18 cellular contexts compared by ENCODE assay signal in genomic region chr5:16983022-16983639, GRCh38. TPM values are rescaled to one million over a fixed set of nuclear protein-coding genes. Genes with fewer than 3 reads are reported as not detected.
DNase-seq lines count a peak whose midpoint lies in the region; ATAC-seq, FAIRE-seq and TF ChIP-seq lines count a peak whose summit lies in the region.
"Had no signal": no experiment of that assay in that cellular context is flagged by ENCODE, and none has a peak within 500 bp of the region (broad histone marks: within the 10 kb centered on the region; RNA-seq: fewer than 3 reads in every experiment).

No MANE protein-coding gene starts in this region.

- H3K27me3 ChIP-seq in IMR-90 (ENCODE audit: control insufficient read depth, insufficient read depth, low read length) (no peaks in the 10 kb centered on the region), endothelial cell of umbilical vein (ENCODE audit: control insufficient read depth in 2 of 2, insufficient read depth in 2 of 2, low read length in 2 of 2) (no peaks in the 10 kb centered on the region), right lobe of liver (no peaks in the 10 kb centered on the region), testis (no peaks in the 10 kb centered on the region), upper lobe of right lung (no peaks in the 10 kb centered on the region)

- FAIRE-seq in endothelial cell of umbilical vein (lab: Jason Lieb, UNC), result peak; percentile 73

- H4K20me1 ChIP-seq in IMR-90 (ENCODE audit: insufficient read depth, low read length) (no peaks in the 10 kb centered on the region), endothelial cell of umbilical vein (replicated peaks; ENCODE audit: control insufficient read depth, extremely low read depth, insufficient read depth, low read length) (no peaks in the 10 kb centered on the region)

- CTCF ChIA-PET in IMR-90 (lab: Yijun Ruan, JAX), result interaction anchor here (0.6 to 1.0 kb wide), 4 partner anchors 19 to 294 kb away, joined by 3 to 5 read pairs (median 4); no protein-coding TSS in a partner anchor
- CTCF ChIA-PET in endothelial cell of umbilical vein (lab: Charles Lee), result interaction anchor here (0.7 to 1.8 kb wide), 4 partner anchors 9 to 150 kb away, joined by 3 to 7 read pairs (median 4); no protein-coding TSS in a partner anchor
- CTCF ChIA-PET in activated CD4-positive, alpha-beta memory T cell treated with anti-CD3 and anti-CD28 coated beads, Interleukin-2, amount 10 ng/mL, durations not matched to agents 7 days and 5 days (lab: Charles Lee), result no interaction called here

- H4K8ac ChIP-seq in IMR-90 (ENCODE audit: low read depth in 2 of 2, low read length in 2 of 2), result no peak overlapping the region; a peak in 1 of 4 replicates

- H3K9me3 ChIP-seq in IMR-90 (ENCODE audit: control insufficient read depth, insufficient read depth, low read length), result 0 out of 2 replicates have a peak, but pooled peaks cover 2% of the 10 kb centered on the region
- no peaks in the 10 kb centered on the region for H3K9me3 ChIP-seq in endothelial cell of umbilical vein (replicated peaks; ENCODE audit: control insufficient read depth, insufficient read depth, low read length)
- H3K9me3 ChIP-seq in right lobe of liver, result no peaks in the 10 kb centered on the region
- H3K9me3 ChIP-seq in testis, result no peaks in the 10 kb centered on the region
- H3K9me3 ChIP-seq in upper lobe of right lung, result no peaks in the 10 kb centered on the region
- H3K9me3 ChIP-seq: HAP-1, SK-N-SH had no signal

- no peaks in the 10 kb centered on the region for H3K9me1 ChIP-seq in IMR-90 (ENCODE audit: insufficient read depth, low read length)
- H3K9me1 ChIP-seq in endothelial cell of umbilical vein (replicated peaks; ENCODE audit: control insufficient read depth, extremely low read depth, insufficient read depth, low read length), result no peaks in the 10 kb centered on the region

- no peaks in the 10 kb centered on the region for H3K4me1 Mint-ChIP-seq in activated CD4-positive, alpha-beta memory T cell treated with anti-CD3 and anti-CD28 coated beads, Interleukin-2, amount 10 ng/mL, durations not matched to agents 7 days and 5 days
- H3K4me1 Mint-ChIP-seq: activated T-helper 17 cell treated with anti-CD3 and anti-CD28 coated beads, Interleukin-2, amount 50 U/mL, for 72 hours; B cell had no signal

- TF ChIP-seq CTCF in IMR-90 (conservative IDR thresholded peaks at IDR 0.05; ENCODE audit: low read depth, low read length), result no peak
- TF ChIP-seq CTCF in endothelial cell of umbilical vein (IDR thresholded peaks at IDR 0.05; ENCODE audit: extremely low read depth in 1 of 2, insufficient read depth in 1 of 2, low read depth in 1 of 2, low read length in 2 of 2), result no peak
- no peak for TF ChIP-seq CTCF in right lobe of liver (IDR thresholded peaks at IDR 0.05)
- no peak for TF ChIP-seq CTCF in testis (IDR thresholded peaks at IDR 0.05)
- no peak for TF ChIP-seq CTCF in upper lobe of right lung (IDR thresholded peaks at IDR 0.05)

- no peaks in the 10 kb centered on the region for H3K4me1 ChIP-seq in IMR-90 (ENCODE audit: control insufficient read depth, insufficient read depth, low read length)
- peaks cover 15% of the 10 kb centered on the region for H3K4me1 ChIP-seq in endothelial cell of umbilical vein (ENCODE audit: control insufficient read depth, extremely low read depth, insufficient read depth, low read length)
- no peaks in the 10 kb centered on the region for H3K4me1 ChIP-seq in right lobe of liver
- H3K4me1 ChIP-seq in testis, result peaks cover 12% of the 10 kb centered on the region
- no peaks in the 10 kb centered on the region for H3K4me1 ChIP-seq in upper lobe of right lung

- H3K23ac ChIP-seq in IMR-90 (ENCODE audit: low read depth, low read length), result no peak overlapping the region; the same call in 1 of the 2 replicates

- no peak overlapping the region for H3K27ac ChIP-seq in IMR-90 (ENCODE audit: insufficient read depth, low read length)
- no peak overlapping the region for H3K27ac ChIP-seq in endothelial cell of umbilical vein (ENCODE audit: insufficient read depth, low read depth, low read length)
- no peak overlapping the region for H3K27ac ChIP-seq in right lobe of liver
- peak overlapping the region; percentile 44 to 70 for H3K27ac ChIP-seq in testis
- H3K27ac ChIP-seq in upper lobe of right lung, result no peak overlapping the region
- H3K27ac ChIP-seq: KMS-11 had no signal

- 0 out of 3 replicates have a peak overlapping the region, but pooled peaks have one; percentile 43 for H2BK15ac ChIP-seq in IMR-90 (ENCODE audit: low read depth, low read length)

- H3K36me3 ChIP-seq in IMR-90 (ENCODE audit: control insufficient read depth, insufficient read depth, low read length) (no peaks in the 10 kb centered on the region), endothelial cell of umbilical vein (ENCODE audit: control insufficient read depth in 2 of 2, extremely low read depth in 1 of 2, insufficient read depth in 2 of 2, low read length in 2 of 2) (no peaks in the 10 kb centered on the region), right lobe of liver (no peaks in the 10 kb centered on the region), testis (ENCODE audit: low read depth, missing control alignments) (no peaks in the 10 kb centered on the region), upper lobe of right lung (no peaks in the 10 kb centered on the region)
- H3K36me3 ChIP-seq: HAP-1 had no signal

- ATAC-seq in IMR-90 (ENCODE audit: low read depth), result no peak
- peak in 3 of 4 donors; percentile 46 to 61 (median 50) for ATAC-seq in right lobe of liver
- no peak for ATAC-seq in upper lobe of right lung
- ATAC-seq: activated T-helper 17 cell treated with anti-CD3 and anti-CD28 coated beads, Interleukin-2, amount 50 U/mL, for 72 hours had no signal

- H3K4me2 ChIP-seq in IMR-90 (ENCODE audit: low read depth, low read length), result no peak overlapping the region
- peak overlapping the region; percentile 67 for H3K4me2 ChIP-seq in endothelial cell of umbilical vein (ENCODE audit: insufficient read depth, low read length)
- H3K4me2 ChIP-seq: KMS-11, SK-N-SH had no signal

- H3K4me3 Mint-ChIP-seq in activated CD4-positive, alpha-beta memory T cell treated with anti-CD3 and anti-CD28 coated beads, Interleukin-2, amount 10 ng/mL, durations not matched to agents 7 days and 5 days, result no peak overlapping the region
- H3K4me3 Mint-ChIP-seq: activated T-helper 17 cell treated with anti-CD3 and anti-CD28 coated beads, Interleukin-2, amount 50 U/mL, for 72 hours; B cell had no signal

- POLR2A ChIA-PET in IMR-90 (lab: Charles Lee; ENCODE audit: unreplicated experiment), result no interaction called here
- POLR2A ChIA-PET in endothelial cell of umbilical vein (lab: Charles Lee), result interaction anchor here (1.5 kb wide), 1 partner anchor 9 kb away, joined by 8 read pairs; no protein-coding TSS in a partner anchor
- POLR2A ChIA-PET in activated CD4-positive, alpha-beta memory T cell treated with anti-CD3 and anti-CD28 coated beads, Interleukin-2, amount 10 ng/mL, durations not matched to agents 7 days and 5 days (lab: Charles Lee), result no interaction called here

- no peaks in the 10 kb centered on the region for H3K79me2 ChIP-seq in endothelial cell of umbilical vein (ENCODE audit: control insufficient read depth, insufficient read depth, low read length)

- no peak overlapping the region for H2BK120ac ChIP-seq in IMR-90 (ENCODE audit: low read depth, low read length)

- DNase-seq in IMR-90, result no peak
- DNase-seq in endothelial cell of umbilical vein (ENCODE audit: low read depth, low spot score), result peak; percentile 75
- DNase-seq in right lobe of liver, result no peak
- DNase-seq in testis, result peak; percentile 83
- no peak for DNase-seq in upper lobe of right lung
- DNase-seq in NCI-H69 (lab: John Stamatoyannopoulos, UW), result no peak
- no peak for DNase-seq in activated CD4-positive, alpha-beta memory T cell treated with anti-CD3 and anti-CD28 coated beads, Interleukin-2, amount 10 ng/mL, durations not matched to agents 7 days and 5 days
- DNase-seq: central memory CD4-positive, alpha-beta T cell; GDM1; NCI-H774; occipital lobe; SK-N-SH; stimulated activated CD4-positive, alpha-beta T cell treated with anti-CD3 and anti-CD28 coated beads, Interleukin-4, amount 100 ng/mL, for 24 hours; T1000 had no signal

- WGBS in IMR-90 (ENCODE audit: extremely low coverage in 2 of 2, insufficient read length in 1 of 2), 2 experiments, result 90% methylated on average over 7 of the region's 9 CpGs; no CpG with 5 or more reads in 1 of the 2 experiments
- WGBS in right lobe of liver (ENCODE audit: insufficient coverage, low coverage, low lambda C conversion rate, missing lambda C conversion rate), result 40% methylated on average over 9 of the region's 9 CpGs
- WGBS in testis, 2 donors, result 21 to 27% methylated on average over 9 of the region's 9 CpGs

- H2BK20ac ChIP-seq in IMR-90 (ENCODE audit: low read depth, low read length), result peak overlapping the region; percentile 26; the same call in 1 of the 2 replicates

- H3K4ac ChIP-seq in IMR-90 (ENCODE audit: low read depth, low read length), result 0 out of 2 replicates have a peak overlapping the region, but pooled peaks have one; percentile 38

- H2AK5ac ChIP-seq in IMR-90 (ENCODE audit: low read depth, low read length), result peak overlapping the region; percentile 64; the same call in 1 of the 2 replicates

- H2BK5ac ChIP-seq in IMR-90 (ENCODE audit: low read depth, low read length, poor library complexity, severe bottlenecking), result no peak overlapping the region

- peaks cover 10% of the 10 kb centered on the region for H3K9me3 Mint-ChIP-seq in activated CD4-positive, alpha-beta memory T cell treated with anti-CD3 and anti-CD28 coated beads, Interleukin-2, amount 10 ng/mL, durations not matched to agents 7 days and 5 days
- H3K9me3 Mint-ChIP-seq: activated T-helper 17 cell treated with anti-CD3 and anti-CD28 coated beads, Interleukin-2, amount 50 U/mL, for 72 hours had no signal

- no TSS peak for BruUV-seq in IMR-90 (replicated peaks; lab: Mats Ljungman, UMichigan)
- no TSS peak for BruUV-seq in endothelial cell of umbilical vein (replicated peaks; lab: Mats Ljungman, UMichigan)

- peak overlapping the region; percentile 81 for H2AFZ ChIP-seq in IMR-90 (replicated peaks; ENCODE audit: low read length, poor library complexity)
- H2AFZ ChIP-seq in endothelial cell of umbilical vein (ENCODE audit: low read depth, low read length), result peak overlapping the region; percentile 90

- intact Hi-C loops in IMR-90 (cut with micrococcal nuclease), result no loop called here
- intact Hi-C loops in endothelial cell of umbilical vein (cut with micrococcal nuclease), result loop anchor here (1.0 to 2.0 kb wide), 2 partner anchors 9 to 46 kb away; partner anchors contain the start of gene MYO10
- intact Hi-C loops in right lobe of liver (cut with DNase I), result no loop called here
- intact Hi-C loops in testis (cut with DNase I; ENCODE audit: low total_unique reads), result no loop called here
- intact Hi-C loops in upper lobe of right lung (cut with DNase I), result no loop called here

- H3K9ac ChIP-seq in IMR-90 (ENCODE audit: low read depth, low read length), result no peak overlapping the region
- H3K9ac ChIP-seq in endothelial cell of umbilical vein (replicated peaks; ENCODE audit: extremely low read depth, insufficient read depth, low read length), result no peak overlapping the region
- H3K9ac ChIP-seq: KMS-11, SK-N-SH had no signal

- H3K79me1 ChIP-seq in IMR-90 (ENCODE audit: low read depth in 1 of 2, low read length in 2 of 2), result no peaks in the 10 kb centered on the region

- H3K56ac ChIP-seq in IMR-90 (ENCODE audit: extremely low read depth, insufficient read depth, low read length), result no peak overlapping the region

- no peak overlapping the region for H2AK9ac ChIP-seq in IMR-90 (replicated peaks; ENCODE audit: low read depth, low read length, poor library complexity)

- TF ChIP-seq POLR2A in IMR-90 (IDR thresholded peaks at IDR 0.05; ENCODE audit: low read depth, low read length) (no peak), endothelial cell of umbilical vein (IDR thresholded peaks at IDR 0.05; ENCODE audit: low read depth, low read length) (no peak), right lobe of liver (IDR thresholded peaks at IDR 0.05) (no peak), testis (IDR thresholded peaks at IDR 0.05) (no peak)

- no peak overlapping the region for H4K5ac ChIP-seq in IMR-90 (ENCODE audit: low read depth, low read length)

- no peak overlapping the region for H3K18ac ChIP-seq in IMR-90 (ENCODE audit: low read depth, low read length)

- H3K27me3 Mint-ChIP-seq in activated CD4-positive, alpha-beta memory T cell treated with anti-CD3 and anti-CD28 coated beads, Interleukin-2, amount 10 ng/mL, durations not matched to agents 7 days and 5 days, result no peaks in the 10 kb centered on the region
- H3K27me3 Mint-ChIP-seq: activated T-helper 17 cell treated with anti-CD3 and anti-CD28 coated beads, Interleukin-2, amount 50 U/mL, for 72 hours had no signal

- in situ Hi-C loops in IMR-90 (cut with MboI; ENCODE audit: low sequenced_read_pairs), result no loop called here

- H4K91ac ChIP-seq in IMR-90 (ENCODE audit: insufficient read depth, low read depth, low read length), result no peak overlapping the region

- H3K4me3 ChIP-seq in IMR-90 (ENCODE audit: insufficient read depth, low read depth, low read length), result no peak overlapping the region
- H3K4me3 ChIP-seq in endothelial cell of umbilical vein (replicated peaks in 1 of 3; ENCODE audit: insufficient read depth in 1 of 3, low read depth in 1 of 3, low read length in 3 of 3), result no peak overlapping the region
- H3K4me3 ChIP-seq in right lobe of liver, result no peak overlapping the region
- H3K4me3 ChIP-seq in testis, result no peak overlapping the region
- no peak overlapping the region for H3K4me3 ChIP-seq in upper lobe of right lung
- H3K4me3 ChIP-seq: HAP-1 had no signal

- no peak for TF ChIP-seq RAD21 in IMR-90 (IDR thresholded peaks at IDR 0.05; ENCODE audit: low read length)

- dilution Hi-C loops in IMR-90 (cut with HindIII; ENCODE audit: low sequenced_read_pairs, unreplicated experiment) (no loop called here), endothelial cell of umbilical vein (cut with MboI; ENCODE audit: extremely low pct_ligation_motif_present, low sequenced_read_pairs) (no loop called here)

- no peaks in the 10 kb centered on the region for H3K36me3 Mint-ChIP-seq in activated CD4-positive, alpha-beta memory T cell treated with anti-CD3 and anti-CD28 coated beads, Interleukin-2, amount 10 ng/mL, durations not matched to agents 7 days and 5 days (ENCODE audit: low read depth)

- H3K14ac ChIP-seq in IMR-90 (replicated peaks; ENCODE audit: low read depth, low read length), result 0 out of 2 replicates have a peak overlapping the region, but pooled peaks have one; percentile 6

- no peak overlapping the region for H3K27ac Mint-ChIP-seq in activated CD4-positive, alpha-beta memory T cell treated with anti-CD3 and anti-CD28 coated beads, Interleukin-2, amount 10 ng/mL, durations not matched to agents 7 days and 5 days
- H3K27ac Mint-ChIP-seq: activated T-helper 17 cell treated with anti-CD3 and anti-CD28 coated beads, Interleukin-2, amount 50 U/mL, for 72 hours; B cell had no signal

RNA-seq across cellular contexts. Expression of gene MYO10, which starts 47.0 kb away (rescaled TPM):
- total RNA-seq in IMR-90 (2012; rRNA removed), result 93.0 and 115 TPM in 2 replicates
- polyA plus RNA-seq in IMR-90 (2012; rRNA removed), result 39.9 and 41.9 TPM in 2 replicates
- 30.6 and 53.6 TPM in 2 replicates for polyA plus RNA-seq in IMR-90 (2012; cell fraction: cytosol; rRNA removed)
- polyA plus RNA-seq in IMR-90 (2012; cell fraction: nucleus; rRNA removed; ENCODE audit: low replicate concordance), result 35.4 and 54.4 TPM in 2 replicates
- 144 and 148 TPM in 2 replicates for total RNA-seq in endothelial cell of umbilical vein
- 20.1 and 36.0 TPM in 2 replicates for polyA plus RNA-seq in endothelial cell of umbilical vein
- 37.7 and 42.0 TPM in 2 replicates for polyA plus RNA-seq in endothelial cell of umbilical vein (2011; cell fraction: cytosol; rRNA removed)
- polyA plus RNA-seq in endothelial cell of umbilical vein (2011; cell fraction: nucleus; rRNA removed), result 71.0 and 77.6 TPM in 2 replicates
- polyA plus RNA-seq in endothelial cell of umbilical vein (2012), result 66.3 and 73.2 TPM in 2 replicates
- polyA minus RNA-seq in endothelial cell of umbilical vein, result 128 and 136 TPM in 2 replicates
- polyA minus RNA-seq in endothelial cell of umbilical vein (2011; cell fraction: cytosol; rRNA and poly(A)+ RNA removed), result 8.3 TPM
- polyA minus RNA-seq in endothelial cell of umbilical vein (2011; cell fraction: nucleus; rRNA and poly(A)+ RNA removed), result 208 and 230 TPM in 2 replicates
- total RNA-seq in right lobe of liver, result 10 to 100 TPM in 2 of 6 experiments, 1 to 10 TPM in 4; 3.9 to 13.1 (median 6.9) TPM
- total RNA-seq in testis, result 100 to 1,000 TPM in 1 of 2 donors, 10 to 100 TPM in 1; 99.8 to 102 TPM
- polyA plus RNA-seq in testis (ENCODE audit: insufficient read depth, low read depth, low replicate concordance), result 37.8 TPM
- 67.0 TPM for total RNA-seq in upper lobe of right lung
- total RNA-seq in activated CD4-positive, alpha-beta memory T cell treated with anti-CD3 and anti-CD28 coated beads, Interleukin-2, amount 10 ng/mL, durations not matched to agents 7 days and 5 days, result under 1 TPM in 1 of 2 experiments, not detected in 1; 0.23 TPM
- total RNA-seq: B cell had no signal

Comparison
In these comparisons a context has a peak if more than half of its experiments do, and no peak if none do; other contexts are left out.
1. ATAC-seq: peak in right lobe of liver (3 of 4); none in IMR-90 (single experiment) and upper lobe of right lung (single experiment).
2. DNase-seq: peak in endothelial cell of umbilical vein (single experiment) and testis (single experiment); none in IMR-90 (single experiment), right lobe of liver (0 of 3), upper lobe of right lung (single experiment), NCI-H69 (single experiment) and activated CD4-positive, alpha-beta memory T cell treated with anti-CD3 and anti-CD28 coated beads, Interleukin-2, amount 10 ng/mL, durations not matched to agents 7 days and 5 days (single experiment).
3. H3K27ac ChIP-seq: peak in testis (2 of 2); none in IMR-90 (single experiment), endothelial cell of umbilical vein (single experiment), right lobe of liver (0 of 3) and upper lobe of right lung (single experiment).
4. RNA of gene MYO10, which starts 47.0 kb away (total RNA-seq): 144 to 148 TPM in endothelial cell of umbilical vein, 93.0 to 115 TPM in IMR-90, 99.8 to 102 TPM in testis, 67.0 TPM in upper lobe of right lung (single experiment) and 3.9 to 13.1 TPM in right lobe of liver; 0.23 TPM in activated CD4-positive, alpha-beta memory T cell treated with anti-CD3 and anti-CD28 coated beads, Interleukin-2, amount 10 ng/mL, durations not matched to agents 7 days and 5 days; every median in the first group is over 4 times any median in the second.